Comparison of ENCODE assay signal across 24 cellular contexts in the genomic region with DNA sequence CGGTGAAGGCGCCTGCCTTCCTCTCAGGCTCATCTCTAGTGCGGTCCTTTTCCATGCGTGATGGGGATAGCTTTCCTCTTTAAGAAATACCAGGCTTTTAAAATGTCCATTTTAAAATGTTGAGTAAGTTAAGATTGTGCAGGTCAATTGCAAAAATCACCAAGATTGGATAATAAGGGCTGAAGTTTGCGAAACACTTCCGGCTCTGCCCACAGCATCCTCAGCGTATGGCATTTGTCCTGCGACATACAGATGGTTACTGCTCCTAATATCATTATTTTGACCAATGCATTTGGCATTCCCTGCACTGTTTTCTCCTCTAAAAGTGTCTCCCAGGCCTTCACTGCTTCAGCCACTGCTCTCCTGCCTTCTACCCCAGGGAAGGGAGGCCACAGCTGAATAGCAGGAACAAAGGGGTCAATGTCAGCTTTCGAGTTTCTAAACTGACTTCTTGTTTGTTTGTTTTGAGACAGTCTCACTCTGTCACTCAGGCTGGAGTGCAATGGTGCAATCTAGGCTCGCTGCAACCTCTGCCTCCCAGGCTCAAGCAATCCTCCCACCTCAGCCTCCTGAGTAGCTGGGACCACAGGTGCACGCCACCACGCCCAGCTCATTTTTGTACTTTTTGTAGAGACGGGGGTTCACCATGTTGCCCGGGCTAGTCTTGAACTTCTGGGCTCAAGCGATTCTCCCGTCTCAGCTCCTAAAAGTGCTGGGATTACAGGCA.
DNase-seq lines count a peak whose midpoint lies in the region; ATAC-seq, FAIRE-seq and TF ChIP-seq lines count a peak whose summit lies in the region.
"Had no signal": no experiment of that assay in that cellular context is flagged by ENCODE, and none has a peak within 500 bp of the region (broad histone marks: within the 10 kb centered on the region; RNA-seq: fewer than 3 reads in every experiment).

No MANE protein-coding gene starts in this region.

- H3K27ac ChIP-seq in HL-60 (replicated peaks) (peak overlapping the region; percentile 59), adrenal gland (peak overlapping the region in 3 of 5 donors; percentile 34 to 63 (median 35)), WERI-Rb-1 (no peak overlapping the region)
- no peak overlapping the region for H3K27ac ChIP-seq in naive thymus-derived CD4-positive, alpha-beta T cell (ENCODE audit: low read depth, low read length)

- FAIRE-seq in GM12892 (lab: Jason Lieb, UNC): no peak
- FAIRE-seq: endometrium, G401.6 had no signal

- ATAC-seq in naive thymus-derived CD4-positive, alpha-beta T cell: peak; percentile 52
- ATAC-seq in HG02759 (IDR thresholded peaks at IDR 0.05; ENCODE audit: unreplicated experiment) (no peak), GM18861 (IDR thresholded peaks at IDR 0.05; ENCODE audit: unreplicated experiment) (no peak)
- ATAC-seq: activated naive CD8-positive, alpha-beta T cell treated with anti-CD3 and anti-CD28 coated beads, Interleukin-2, amount 50 U/mL, for 24 hours; naive thymus-derived CD8-positive, alpha-beta T cell; SK-N-SH treated with all-trans-retinoic acid at 6 μM for 48 hours had no signal

- TF ChIP-seq POLR2A in adrenal gland (IDR thresholded peaks at IDR 0.05) (no peak), GM12892 (IDR thresholded peaks at IDR 0.05; ENCODE audit: low read depth, low read length) (no peak)

- peaks cover 0 to 12% (median 0%) of the 10 kb centered on the region in 7 donors for H3K4me1 Mint-ChIP-seq in naive thymus-derived CD4-positive, alpha-beta T cell
- H3K4me1 Mint-ChIP-seq: activated naive CD8-positive, alpha-beta T cell treated with anti-CD3 and anti-CD28 coated beads, Interleukin-2, amount 50 U/mL, for 24 hours had no signal

- H3K4me3 Mint-ChIP-seq in naive thymus-derived CD4-positive, alpha-beta T cell: no peak overlapping the region
- H3K4me3 Mint-ChIP-seq: activated naive CD8-positive, alpha-beta T cell treated with anti-CD3 and anti-CD28 coated beads, Interleukin-2, amount 50 U/mL, for 24 hours; CD4-positive, alpha-beta memory T cell; naive thymus-derived CD8-positive, alpha-beta T cell had no signal

- POLR2A ChIA-PET in naive thymus-derived CD4-positive, alpha-beta T cell (lab: Charles Lee): no interaction called here

- 78 to 81% (median 80%) methylated on average over 16 of the region's 16 CpGs for WGBS in adrenal gland, 4 donors

- DNase-seq in AG10803 (ENCODE audit: low read depth) (peak; percentile 49), HL-60 (ENCODE audit: low read depth in 1 of 2, low spot score in 1 of 2) (peak; percentile 68 to 71), adrenal gland (peak in 1 of 7 donors; percentile 27), GM12892 (ENCODE audit: insufficient read length) (no peak), WERI-Rb-1 (no peak)
- DNase-seq in naive thymus-derived CD4-positive, alpha-beta T cell: no peak
- DNase-seq: activated CD4-positive, alpha-beta T cell treated with anti-CD3 and anti-CD28 coated beads, Interleukin-2, amount 50 U/mL, for 48 hours; activated CD4-positive, CD25-positive, alpha-beta regulatory T cell; activated effector memory CD4-positive, alpha-beta T cell treated with Interleukin-2 at 50 U/mL for 16 hours; activated naive CD8-positive, alpha-beta T cell treated with anti-CD3 and anti-CD28 coated beads, Interleukin-2, amount 50 U/mL, for 24 hours; CD4-positive, alpha-beta memory T cell; cortex of kidney; DMS153; Kasumi-1; kidney glomerular epithelial cell; naive thymus-derived CD8-positive, alpha-beta T cell; NCI-H1417; NCI-H524; NK-92 treated with Interleukin-12 subunit alpha and Interleukin-12 subunit beta, amount 100 ng/mL, for 24 hours had no signal

- peaks cover 5 to 28% of the 10 kb centered on the region in 2 donors for H3K4me1 ChIP-seq in adrenal gland (replicated peaks in 1 of 2)
- no peaks in the 10 kb centered on the region for H3K4me1 ChIP-seq in naive thymus-derived CD4-positive, alpha-beta T cell (ENCODE audit: control insufficient read depth in 2 of 2, insufficient read depth in 2 of 2, low read length in 2 of 2)

- H3K9me3 Mint-ChIP-seq in naive thymus-derived CD4-positive, alpha-beta T cell: no peaks in the 10 kb centered on the region
- H3K9me3 Mint-ChIP-seq: activated naive CD8-positive, alpha-beta T cell treated with anti-CD3 and anti-CD28 coated beads, Interleukin-2, amount 50 U/mL, for 24 hours; CD4-positive, alpha-beta memory T cell; naive thymus-derived CD8-positive, alpha-beta T cell had no signal

- H3K4me3 ChIP-seq in AG10803 (ENCODE audit: low read length) (no peak overlapping the region), HL-60 (replicated peaks; ENCODE audit: insufficient read depth, low read length) (no peak overlapping the region), adrenal gland (no peak overlapping the region), WERI-Rb-1 (ENCODE audit: low read depth, low read length) (no peak overlapping the region)
- no peak overlapping the region for H3K4me3 ChIP-seq in naive thymus-derived CD4-positive, alpha-beta T cell (ENCODE audit: low read length)

- H3K36me3 Mint-ChIP-seq in naive thymus-derived CD4-positive, alpha-beta T cell: no peaks in the 10 kb centered on the region
- H3K36me3 Mint-ChIP-seq: CD4-positive, alpha-beta memory T cell; naive thymus-derived CD8-positive, alpha-beta T cell had no signal

- no peak overlapping the region for H3K27ac Mint-ChIP-seq in naive thymus-derived CD4-positive, alpha-beta T cell
- H3K27ac Mint-ChIP-seq: activated naive CD8-positive, alpha-beta T cell treated with anti-CD3 and anti-CD28 coated beads, Interleukin-2, amount 50 U/mL, for 24 hours; CD4-positive, alpha-beta memory T cell; naive thymus-derived CD8-positive, alpha-beta T cell had no signal

- intact Hi-C loops in adrenal gland (cut with DNase I): no loop called here
- intact Hi-C loops in naive thymus-derived CD4-positive, alpha-beta T cell (cut with micrococcal nuclease): no loop called here

- CTCF ChIA-PET in naive thymus-derived CD4-positive, alpha-beta T cell (lab: Charles Lee): no interaction called here

- peaks cover 0 to 24% (median 15%) of the 10 kb centered on the region in 5 donors for H3K27me3 Mint-ChIP-seq in naive thymus-derived CD4-positive, alpha-beta T cell

- H3K36me3 ChIP-seq in adrenal gland (replicated peaks in 1 of 2) (no peaks in the 10 kb centered on the region), WERI-Rb-1 (no peaks in the 10 kb centered on the region)
- no peaks in the 10 kb centered on the region for H3K36me3 ChIP-seq in naive thymus-derived CD4-positive, alpha-beta T cell (ENCODE audit: control insufficient read depth in 2 of 3, insufficient read depth in 3 of 3, low read length in 3 of 3)

- H3K27me3 ChIP-seq in HL-60 (ENCODE audit: insufficient read depth, poor library complexity, severe bottlenecking): peaks cover 25% of the 10 kb centered on the region
- no peaks in the 10 kb centered on the region for H3K27me3 ChIP-seq in adrenal gland
- H3K27me3 ChIP-seq in naive thymus-derived CD4-positive, alpha-beta T cell (ENCODE audit: control insufficient read depth in 2 of 2, insufficient read depth in 2 of 2, low read length in 2 of 2): no peaks in the 10 kb centered on the region
- no peaks in the 10 kb centered on the region for H3K27me3 ChIP-seq in WERI-Rb-1 (ENCODE audit: insufficient read depth, low read depth, severe bottlenecking)

- H3K9me3 ChIP-seq in adrenal gland (replicated peaks in 1 of 3) (no peaks in the 10 kb centered on the region), WERI-Rb-1 (ENCODE audit: severe bottlenecking) (no peaks in the 10 kb centered on the region)
- no peaks in the 10 kb centered on the region for H3K9me3 ChIP-seq in naive thymus-derived CD4-positive, alpha-beta T cell (ENCODE audit: control insufficient read depth in 2 of 3, low read length in 3 of 3)

- TF ChIP-seq CTCF in AG10803 (conservative IDR thresholded peaks at IDR 0.05; ENCODE audit: low read length) (no peak), HL-60 (IDR thresholded peaks at IDR 0.05; ENCODE audit: insufficient read depth, low read length) (no peak), adrenal gland (IDR thresholded peaks at IDR 0.05) (no peak), WERI-Rb-1 (IDR thresholded peaks at IDR 0.05; ENCODE audit: low read depth, low read length) (no peak)

Comparison
In these comparisons a context has a peak if more than half of its experiments do, and no peak if none do; other contexts are left out.
1. DNase-seq: peak in AG10803 (single experiment) and HL-60 (2 of 2); none in naive thymus-derived CD4-positive, alpha-beta T cell (0 of 9), GM12892 (single experiment) and WERI-Rb-1 (single experiment).
2. H3K27ac ChIP-seq: peak in HL-60 (single experiment) and adrenal gland (3 of 5); none in naive thymus-derived CD4-positive, alpha-beta T cell (single experiment) and WERI-Rb-1 (single experiment).